16 cellular contexts compared by ENCODE assay signal in genomic region chr1:3740038-3740437, GRCh38. TPM values are rescaled to one million over a fixed set of nuclear protein-coding genes. Genes with fewer than 3 reads are reported as not detected.
A peak's percentile ranks its signal among the peaks of the same experiment; 100 is the strongest.
DNase-seq lines count a peak whose midpoint lies in the region; ATAC-seq lines count a peak whose summit lies in the region.
"Had no signal": no experiment of that assay in that cellular context is flagged by ENCODE, and none has a peak within 500 bp of the region (broad histone marks: within the 10 kb centered on the region; RNA-seq: fewer than 3 reads in every experiment).

No MANE protein-coding gene starts in this region.

- intact Hi-C loops in sciatic nerve (cut with DNase I), result no loop called here

- peak; percentile 73 for DNase-seq in LHCN-M2 (ENCODE audit: low read depth)
- DNase-seq in RPMI8226, result peak; percentile 59
- DNase-seq in left lobe of liver (ENCODE audit: low spot score), result peak; percentile 88
- no peak for DNase-seq in sciatic nerve (ENCODE audit: low spot score)
- no peak for DNase-seq in NCI-H446 treated with DMSO at 0.1 percent for 48 hours (lab: John Stamatoyannopoulos, UW)
- DNase-seq in NCI-H226, result no peak
- DNase-seq in D341Med (ENCODE audit: low spot score), result no peak
- DNase-seq: BE2C; CD4-positive, alpha-beta memory T cell; DMS153; DND-41; GDM1 had no signal

- ATAC-seq in left lobe of liver (peak; percentile 98), sciatic nerve (peak; percentile 76)
- ATAC-seq: A549 had no signal

RNA-seq across cellular contexts. Expression of gene CCDC27, which starts 12.2 kb away (rescaled TPM):
- total RNA-seq in LHCN-M2 (2014; rRNA removed) (not detected in 2 replicates), left lobe of liver (not detected), sciatic nerve (not detected)
- not detected for polyA plus RNA-seq in LHCN-M2 (2012)
- total RNA-seq: CD4-positive, alpha-beta memory T cell; H1; HT-29 had no signal
- polyA plus RNA-seq: A549; AG04450; CD4-positive, alpha-beta memory T cell had no signal

RNA-seq across cellular contexts. Expression of gene SMIM1, which starts 32.5 kb away (rescaled TPM):
- total RNA-seq in LHCN-M2 (2014; rRNA removed) (not detected in 2 replicates), left lobe of liver (4.9 TPM), sciatic nerve (9.2 TPM)
- polyA plus RNA-seq in LHCN-M2 (2012), result not detected
- total RNA-seq: HT-29 had no signal

RNA-seq across cellular contexts. Expression of gene LRRC47, which starts 56.3 kb away (rescaled TPM):
- total RNA-seq in LHCN-M2 (2014; rRNA removed) (33.7 and 44.1 TPM in 2 replicates), left lobe of liver (27.5 TPM), sciatic nerve (32.5 TPM)
- 30.6 TPM for polyA plus RNA-seq in LHCN-M2 (2012)

Comparison
In these comparisons a context has a peak if more than half of its experiments do, and no peak if none do; other contexts are left out.
1. DNase-seq: peak in LHCN-M2 (single experiment), RPMI8226 (single experiment) and left lobe of liver (single experiment); none in sciatic nerve (single experiment), NCI-H446 treated with DMSO at 0.1 percent for 48 hours (single experiment), NCI-H226 (single experiment) and D341Med (single experiment).